In the genomic region with DNA sequence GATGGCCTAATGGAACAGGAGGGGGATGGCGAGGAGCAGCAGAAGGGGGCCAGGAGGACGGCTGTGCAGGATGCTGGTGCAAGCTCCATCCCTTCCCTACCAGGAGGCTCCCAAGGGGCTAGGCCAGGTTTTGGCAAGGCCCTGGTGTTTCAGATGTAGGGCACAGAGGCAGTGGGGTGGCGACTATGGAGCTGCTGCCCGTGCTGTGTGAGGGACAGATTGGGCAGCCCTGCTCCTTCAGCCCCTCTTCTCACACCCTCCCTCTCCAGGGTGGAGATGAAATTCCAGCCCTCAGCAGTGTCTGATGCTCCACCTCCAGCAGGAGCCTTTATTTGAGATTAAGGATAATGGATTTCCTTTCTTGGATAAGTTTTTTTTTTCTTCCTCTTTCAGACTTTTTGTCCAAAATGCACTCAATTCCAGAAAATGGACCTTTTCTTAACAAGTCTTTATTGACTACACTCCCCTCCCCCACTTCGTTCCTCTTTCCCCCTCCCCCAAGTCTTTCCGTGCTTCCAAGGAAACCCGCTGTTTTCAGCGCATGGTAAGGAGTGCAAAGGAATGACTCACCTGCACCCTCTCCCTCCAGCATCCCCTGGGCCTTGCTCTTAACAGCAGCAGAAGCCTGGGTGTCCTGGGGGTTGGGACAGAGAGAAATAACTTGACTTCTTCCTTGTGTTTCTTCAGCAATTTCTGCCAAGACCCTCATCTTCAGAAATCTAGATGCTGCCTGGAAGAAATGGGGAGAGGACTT, we compare ENCODE assay signal across 21 cellular contexts.
DNase-seq lines count a peak whose midpoint lies in the region; ATAC-seq and TF ChIP-seq lines count a peak whose summit lies in the region.
"Had no signal": no experiment of that assay in that cellular context is flagged by ENCODE, and none has a peak within 500 bp of the region (broad histone marks: within the 10 kb centered on the region; RNA-seq: fewer than 3 reads in every experiment).

No MANE protein-coding gene starts in this region.

- peaks cover 11% of the 10 kb centered on the region; the same call in 1 of the 2 replicates for H4K20me1 ChIP-seq in DND-41 (ENCODE audit: insufficient read depth, low read length)

- H3K27me3 ChIP-seq in DND-41 (ENCODE audit: insufficient read depth, low read length, poor library complexity) (no peaks in the 10 kb centered on the region), HUES6 (ENCODE audit: control insufficient read depth, insufficient read depth, low read length) (no peaks in the 10 kb centered on the region), mesenchymal stem cell (ENCODE audit: control insufficient read depth in 1 of 2, insufficient read depth in 1 of 2, low read length in 2 of 2) (no peaks in the 10 kb centered on the region)
- H3K27me3 ChIP-seq: gastrocnemius medialis had no signal

- H3K79me2 ChIP-seq in DND-41 (ENCODE audit: insufficient read depth, low read length) = peaks cover 18% of the 10 kb centered on the region

- DNase-seq in DND-41 (no peak), choroid plexus epithelial cell (ENCODE audit: low read depth) (peak; percentile 74), mesenchymal stem cell (peak; percentile 57), medulla oblongata (ENCODE audit: extremely low spot score) (no peak), ecto neural progenitor cell (ENCODE audit: low spot score) (no peak)
- no peak for DNase-seq in activated CD4-positive, CD25-positive, alpha-beta regulatory T cell treated with anti-CD3 and anti-CD28 coated beads, Interleukin-2, amount 50 U/mL, for 72 hours
- DNase-seq: activated CD4-positive, alpha-beta memory T cell treated with anti-CD3 and anti-CD28 coated beads, Interleukin-2, amount 10 ng/mL, durations not matched to agents 7 days and 5 days; aorta; DMS53; effector CD8-positive, alpha-beta T cell; gastrocnemius medialis; naive thymus-derived CD8-positive, alpha-beta T cell; NCI-H187 treated with DMSO at 0.1 percent for 48 hours; NCI-H774; retina; stimulated activated CD4-positive, alpha-beta T cell treated with anti-CD3 and anti-CD28 coated beads, Interleukin-2, amount 100 ng/mL, for 24 hours; stimulated activated CD8-positive, alpha-beta memory T cell treated with anti-CD3 and anti-CD28 coated beads, Interleukin-4, amount 100 ng/mL, for 48 hours had no signal

- peaks cover 2% of the 10 kb centered on the region for H3K79me1 ChIP-seq in mesenchymal stem cell (replicated peaks; ENCODE audit: low read length, poor library complexity, severe bottlenecking)

- ATAC-seq in DND-41 (ENCODE audit: insufficient read depth, low read depth) (no peak), HG03139 (IDR thresholded peaks at IDR 0.05; ENCODE audit: unreplicated experiment) (no peak)
- ATAC-seq: gastrocnemius medialis; left lobe of liver; naive thymus-derived CD8-positive, alpha-beta T cell; Right ventricle myocardium inferior had no signal

- H3K4me3 ChIP-seq in DND-41 (ENCODE audit: low read depth in 1 of 2, low read length in 2 of 2) = no peak overlapping the region
- H3K4me3 ChIP-seq in HUES6 (ENCODE audit: low read depth, low read length) = peak overlapping the region; percentile 24
- H3K4me3 ChIP-seq in choroid plexus epithelial cell (ENCODE audit: low read depth, low read length) = no peak overlapping the region
- no peak overlapping the region for H3K4me3 ChIP-seq in mesenchymal stem cell (ENCODE audit: insufficient read depth in 1 of 2, low read depth in 1 of 2, low read length in 2 of 2)
- H3K4me3 ChIP-seq: gastrocnemius medialis had no signal

- H3K9ac ChIP-seq in DND-41 (ENCODE audit: low read depth, low read length) = no peak overlapping the region
- peak overlapping the region; percentile 4 for H3K9ac ChIP-seq in HUES6 (ENCODE audit: low read length)
- H3K9ac ChIP-seq in mesenchymal stem cell (ENCODE audit: low read length) = no peak overlapping the region

- 25% methylated on average over 6 of the region's 8 CpGs for WGBS in mesenchymal stem cell

- H3K27ac ChIP-seq in DND-41 (ENCODE audit: low read length) (peak overlapping the region; percentile 52), HUES6 (ENCODE audit: low read depth, low read length) (peak overlapping the region; percentile 85), mesenchymal stem cell (ENCODE audit: low read length, poor library complexity, severe bottlenecking) (peak overlapping the region; percentile 24)
- H3K27ac ChIP-seq: gastrocnemius medialis had no signal

- no peaks in the 10 kb centered on the region for H3K9me3 ChIP-seq in DND-41 (ENCODE audit: insufficient read depth, low read length, severe bottlenecking)
- H3K9me3 ChIP-seq in HUES6 (ENCODE audit: control insufficient read depth, insufficient read depth, low read depth, low read length) = no peaks in the 10 kb centered on the region
- no peaks in the 10 kb centered on the region for H3K9me3 ChIP-seq in mesenchymal stem cell (ENCODE audit: control insufficient read depth, low read length)
- H3K9me3 ChIP-seq: gastrocnemius medialis had no signal

- H3K36me3 ChIP-seq in DND-41 (ENCODE audit: insufficient read depth, low read length) (peaks cover 97% of the 10 kb centered on the region), HUES6 (ENCODE audit: control insufficient read depth, insufficient read depth, low read length) (peaks cover 3% of the 10 kb centered on the region; the same call in 1 of the 2 replicates), mesenchymal stem cell (ENCODE audit: control insufficient read depth in 1 of 2, insufficient read depth in 2 of 2, low read depth in 1 of 2, low read length in 2 of 2) (peaks cover 0 to 26% of the 10 kb centered on the region in 2 experiments)
- H3K36me3 ChIP-seq: gastrocnemius medialis had no signal

- H4K8ac ChIP-seq in mesenchymal stem cell (ENCODE audit: low read length) = no peak overlapping the region

- peak overlapping the region in 1 of 2 experiments; percentile 72 for H3K14ac ChIP-seq in mesenchymal stem cell (ENCODE audit: low read length in 2 of 2)

- no peak overlapping the region for H2BK5ac ChIP-seq in mesenchymal stem cell (ENCODE audit: low read depth, low read length, poor library complexity, severe bottlenecking)

- no peak overlapping the region for H2BK15ac ChIP-seq in mesenchymal stem cell (ENCODE audit: low read depth, poor library complexity, severe bottlenecking)

- no peak overlapping the region for H3K4me2 ChIP-seq in DND-41 (ENCODE audit: insufficient read depth, low read length)
- no peak overlapping the region for H3K4me2 ChIP-seq in mesenchymal stem cell (ENCODE audit: low read length, poor library complexity, severe bottlenecking)

- H3K4ac ChIP-seq in mesenchymal stem cell (ENCODE audit: low read depth in 1 of 2, low read length in 2 of 2) = peak overlapping the region in 1 of 2 experiments; percentile 4

- H3K23ac ChIP-seq in mesenchymal stem cell (ENCODE audit: low read length in 2 of 2) = no peak overlapping the region

- TF ChIP-seq CTCF in DND-41 (IDR thresholded peaks at IDR 0.05; ENCODE audit: borderline replicate concordance, extremely low read depth, low read length, poor library complexity, severe bottlenecking) (no peak), choroid plexus epithelial cell (conservative IDR thresholded peaks at IDR 0.05; ENCODE audit: low read depth, low read length) (no peak)

- no peak overlapping the region for H3K18ac ChIP-seq in mesenchymal stem cell (ENCODE audit: low read depth in 1 of 2, low read length in 2 of 2)

- no peak overlapping the region for H4K91ac ChIP-seq in mesenchymal stem cell (ENCODE audit: low read length)

- H2AK5ac ChIP-seq in mesenchymal stem cell (ENCODE audit: low read length, severe bottlenecking) = no peak overlapping the region

- peak overlapping the region in 1 of 2 experiments; percentile 40 for H2BK12ac ChIP-seq in mesenchymal stem cell (ENCODE audit: low read length in 2 of 2)

- H2AFZ ChIP-seq in DND-41 (ENCODE audit: low read depth, low read length) = no peak overlapping the region
- no peak overlapping the region for H2AFZ ChIP-seq in mesenchymal stem cell (ENCODE audit: low read depth, low read length)

- no peak overlapping the region for H2BK120ac ChIP-seq in mesenchymal stem cell (ENCODE audit: low read depth, low read length)

- H3K4me1 ChIP-seq in DND-41 (ENCODE audit: insufficient read depth, low read length) (no peaks in the 10 kb centered on the region), HUES6 (ENCODE audit: control insufficient read depth, insufficient read depth, low read length) (peaks cover 42% of the 10 kb centered on the region), mesenchymal stem cell (ENCODE audit: control insufficient read depth, insufficient read depth, low read depth, low read length) (peaks cover 14% of the 10 kb centered on the region)

Comparison
In these comparisons a context has a peak if more than half of its experiments do, and no peak if none do; other contexts are left out.
1. DNase-seq: peak in choroid plexus epithelial cell (single experiment) and mesenchymal stem cell (single experiment); none in DND-41 (single experiment), medulla oblongata (single experiment), ecto neural progenitor cell (single experiment) and activated CD4-positive, CD25-positive, alpha-beta regulatory T cell treated with anti-CD3 and anti-CD28 coated beads, Interleukin-2, amount 50 U/mL, for 72 hours (single experiment).
2. H3K27ac ChIP-seq: peak in every context shown above with its lines; median percentile 85 in HUES6; 52 in DND-41; 24 in mesenchymal stem cell.